In the genomic region with DNA sequence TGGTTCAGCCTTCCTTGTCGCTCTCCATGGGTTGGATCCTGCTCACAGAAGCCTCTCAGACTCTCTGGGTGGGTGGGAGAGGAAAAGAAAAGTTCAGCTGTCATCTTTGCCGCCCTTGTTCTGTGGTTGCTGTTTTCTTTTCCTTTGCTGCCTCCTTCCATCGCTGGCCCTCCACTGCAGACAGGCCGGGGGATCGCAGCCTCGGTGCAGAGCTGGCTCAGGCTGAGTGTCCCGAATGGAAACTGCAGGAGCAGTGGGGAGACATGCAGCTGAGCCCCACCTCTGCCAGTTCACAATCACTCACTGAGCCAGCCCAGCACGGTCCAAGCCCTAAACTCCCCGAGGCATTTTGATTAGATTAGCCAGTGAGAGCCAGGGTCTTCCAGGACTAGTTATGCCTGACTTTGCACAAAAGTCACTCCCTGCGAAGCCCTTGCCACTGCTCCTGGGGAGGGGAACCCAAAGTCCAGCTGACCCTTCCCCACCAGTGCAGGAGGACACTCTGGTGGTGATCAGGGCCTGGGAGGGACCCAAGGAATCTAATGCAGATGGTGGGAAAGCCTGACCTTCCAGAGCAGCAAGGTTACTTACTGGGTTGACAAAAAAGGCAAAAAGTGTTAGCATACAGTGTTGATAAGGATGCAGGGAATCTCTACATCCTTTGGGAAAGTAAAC, we compare ENCODE assay signal across 18 cellular contexts. TPM values are rescaled to one million over a fixed set of nuclear protein-coding genes. Genes with fewer than 3 reads are reported as not detected.
DNase-seq lines count a peak whose midpoint lies in the region; ATAC-seq and TF ChIP-seq lines count a peak whose summit lies in the region.
"Had no signal": no experiment of that assay in that cellular context is flagged by ENCODE, and none has a peak within 500 bp of the region (broad histone marks: within the 10 kb centered on the region; RNA-seq: fewer than 3 reads in every experiment).

No MANE protein-coding gene starts in this region.

- H3K79me2 ChIP-seq in H9 (ENCODE audit: insufficient read depth, low read length) (no peaks in the 10 kb centered on the region), hepatocyte (no peaks in the 10 kb centered on the region), neural progenitor cell (ENCODE audit: low read depth) (no peaks in the 10 kb centered on the region)

- H3K27ac Mint-ChIP-seq in H9 = no peak overlapping the region
- no peak overlapping the region for H3K27ac Mint-ChIP-seq in neural progenitor cell
- H3K27ac Mint-ChIP-seq: B cell had no signal

- H3K36me3 Mint-ChIP-seq in H9 (ENCODE audit: insufficient read depth in 1 of 3, low read depth in 3 of 3) (no peaks in the 10 kb centered on the region; a peak in 1 of 7 replicates), neural progenitor cell (peaks cover 4% of the 10 kb centered on the region)

- peaks cover 20% of the 10 kb centered on the region for H3F3A ChIP-seq in neural progenitor cell (ENCODE audit: low read depth)

- H3K9me3 Mint-ChIP-seq in H9 (peaks cover 2 to 5% of the 10 kb centered on the region in 2 experiments; a peak in 4 of 5 replicates), neural progenitor cell (peaks cover 6% of the 10 kb centered on the region)

- H3K9me3 ChIP-seq in H9 (ENCODE audit: control insufficient read depth, low read depth, low read length) (no peaks in the 10 kb centered on the region), hepatocyte (ENCODE audit: low read depth) (no peaks in the 10 kb centered on the region), neural progenitor cell (ENCODE audit: low read depth) (no peaks in the 10 kb centered on the region), A673 (ENCODE audit: low read depth, low read length, poor library complexity, severe bottlenecking) (peaks cover 4% of the 10 kb centered on the region)

- H3K9ac ChIP-seq in H9 (ENCODE audit: extremely low read depth, insufficient read length, low read length) (no peak overlapping the region), neural progenitor cell (no peak overlapping the region)

- no peaks in the 10 kb centered on the region for H3K9me2 ChIP-seq in hepatocyte (replicated peaks; ENCODE audit: insufficient read depth)

- peaks cover 100% of the 10 kb centered on the region for H3K27me3 Mint-ChIP-seq in H9 (ENCODE audit: low read depth)
- peaks cover 52% of the 10 kb centered on the region for H3K27me3 Mint-ChIP-seq in neural progenitor cell (ENCODE audit: insufficient read depth, low read depth)

- no peak overlapping the region for H2AFZ ChIP-seq in H9 (ENCODE audit: low read length)
- no peak overlapping the region for H2AFZ ChIP-seq in hepatocyte
- no peak overlapping the region for H2AFZ ChIP-seq in neural progenitor cell (replicated peaks)

- H4K20me1 ChIP-seq in H9 (ENCODE audit: control insufficient read depth, insufficient read depth, insufficient read length) (no peaks in the 10 kb centered on the region), hepatocyte (ENCODE audit: insufficient read depth, poor library complexity, severe bottlenecking) (no peaks in the 10 kb centered on the region), neural progenitor cell (ENCODE audit: low read depth) (peaks cover 19% of the 10 kb centered on the region)

- no CpG with 5 or more reads among the region's 10 CpGs for WGBS in H9 (ENCODE audit: extremely low coverage, insufficient read length, low lambda C conversion rate)
- 13% methylated on average over 10 of the region's 10 CpGs for WGBS in hepatocyte (ENCODE audit: low lambda C conversion rate, missing lambda C conversion rate)

- no peak overlapping the region for H2BK120ac ChIP-seq in H9 (ENCODE audit: low read depth, low read length, poor library complexity, severe bottlenecking)

- H2AK5ac ChIP-seq in H9 (ENCODE audit: insufficient read length, low read length) = no peak overlapping the region

- peaks cover 12% of the 10 kb centered on the region for H3K23me2 ChIP-seq in H9 (ENCODE audit: insufficient read length, low read depth, low read length, poor library complexity, severe bottlenecking)

- CTCF ChIA-PET in A673 (lab: Charles Lee) = no interaction called here

- H3K27me3 ChIP-seq in H9 (ENCODE audit: insufficient read depth, low read length) = peaks cover 53% of the 10 kb centered on the region
- H3K27me3 ChIP-seq in hepatocyte = peaks cover 98% of the 10 kb centered on the region
- H3K27me3 ChIP-seq in neural progenitor cell = peaks cover 99% of the 10 kb centered on the region
- H3K27me3 ChIP-seq in A673 (replicated peaks; ENCODE audit: insufficient read depth, low read depth, low read length, poor library complexity) = no peaks in the 10 kb centered on the region

- no peak overlapping the region for H3K27ac ChIP-seq in H9 (ENCODE audit: insufficient read length, low read depth, low read length)
- H3K27ac ChIP-seq in hepatocyte = no peak overlapping the region
- no peak overlapping the region for H3K27ac ChIP-seq in neural progenitor cell
- no peak overlapping the region for H3K27ac ChIP-seq in A673 (ENCODE audit: low read depth, low read length, poor library complexity, severe bottlenecking)

- H3K23ac ChIP-seq in H9 (ENCODE audit: insufficient read length, low read depth, low read length) = no peak overlapping the region

- no peak overlapping the region for H3K56ac ChIP-seq in H9 (ENCODE audit: insufficient read length, low read depth, low read length)

- H3K4me1 Mint-ChIP-seq in H9 = peaks cover 35 to 48% of the 10 kb centered on the region in 2 experiments
- H3K4me1 Mint-ChIP-seq in neural progenitor cell = peaks cover 27% of the 10 kb centered on the region

- H3K4ac ChIP-seq in H9 (ENCODE audit: low read depth, low read length) = no peak overlapping the region

- H4K8ac ChIP-seq in H9 (replicated peaks; ENCODE audit: insufficient read length, low read depth, low read length) = no peak overlapping the region

- ATAC-seq in GM19328 (IDR thresholded peaks at IDR 0.05; ENCODE audit: unreplicated experiment) = no peak
- ATAC-seq: K562, Panc1 had no signal

- H4K91ac ChIP-seq in H9 (ENCODE audit: insufficient read length, low read depth, low read length) = no peak overlapping the region

- H3K4me3 ChIP-seq in hepatocyte (no peak overlapping the region), neural progenitor cell (no peak overlapping the region), A673 (ENCODE audit: low read depth, low read length, poor library complexity, severe bottlenecking) (no peak overlapping the region)
- H3K4me3 ChIP-seq: K562 had no signal

- H4K5ac ChIP-seq in H9 (ENCODE audit: insufficient read length, low read depth, low read length) = no peak overlapping the region

- H3K79me1 ChIP-seq in H9 (ENCODE audit: insufficient read depth, low read depth, low read length, poor library complexity, severe bottlenecking) = no peaks in the 10 kb centered on the region

- no peak overlapping the region for H2BK12ac ChIP-seq in H9 (ENCODE audit: insufficient read length, low read depth, low read length)

- H2BK15ac ChIP-seq in H9 (ENCODE audit: low read depth, low read length) = no peak overlapping the region

- H2BK5ac ChIP-seq in H9 (ENCODE audit: insufficient read length, low read length) = no peak overlapping the region

- H3K18ac ChIP-seq in H9 (ENCODE audit: insufficient read length, low read depth, low read length) = no peak overlapping the region

- no TSS peak for BruUV-seq in A673 (replicated peaks; lab: Mats Ljungman, UMichigan)

- POLR2A ChIA-PET in A673 (lab: Charles Lee; ENCODE audit: low non-redundant PET) = no interaction called here

- H3T11ph ChIP-seq in H9 (ENCODE audit: low read length) = no peak overlapping the region

- H3K4me3 Mint-ChIP-seq in H9 (no peak overlapping the region; a peak in 1 of 5 replicates), neural progenitor cell (no peak overlapping the region)
- H3K4me3 Mint-ChIP-seq: B cell; CD4-positive, alpha-beta memory T cell had no signal

- H3K36me3 ChIP-seq in hepatocyte (replicated peaks; ENCODE audit: insufficient read depth, low read depth) (no peaks in the 10 kb centered on the region), neural progenitor cell (no peaks in the 10 kb centered on the region), A673 (ENCODE audit: insufficient read depth, low read length, poor library complexity, severe bottlenecking) (no peaks in the 10 kb centered on the region)

- H3K4me2 ChIP-seq in H9 (ENCODE audit: insufficient read depth, insufficient read length, low read length) (peak overlapping the region; percentile 44), hepatocyte (no peak overlapping the region), neural progenitor cell (peak overlapping the region; percentile 43)

- intact Hi-C loops in A673 (cut with micrococcal nuclease; ENCODE audit: unreplicated experiment) = loop anchor here (10.0 kb wide), 1 partner anchor 168 kb away; no protein-coding TSS in a partner anchor

- no peak overlapping the region for H2BK20ac ChIP-seq in H9 (ENCODE audit: low read depth, low read length, poor library complexity, severe bottlenecking)

- H3K4me1 ChIP-seq in H9 (ENCODE audit: insufficient read depth, low read length) = no peaks in the 10 kb centered on the region
- H3K4me1 ChIP-seq in hepatocyte (ENCODE audit: insufficient read depth) = peaks cover 11% of the 10 kb centered on the region
- H3K4me1 ChIP-seq in neural progenitor cell = peaks cover 24% of the 10 kb centered on the region
- peaks cover 5% of the 10 kb centered on the region for H3K4me1 ChIP-seq in A673 (ENCODE audit: insufficient read depth, low read length, poor library complexity, severe bottlenecking)

- H3K14ac ChIP-seq in H9 (ENCODE audit: insufficient read depth, low read length) = no peak overlapping the region

- DNase-seq in H9 (peak; percentile 39), astrocyte of the hippocampus (ENCODE audit: low read depth, low spot score) (peak; percentile 26), hepatocyte (ENCODE audit: low spot score) (no peak), neural progenitor cell (ENCODE audit: low spot score) (peak; percentile 56), A673 (ENCODE audit: low spot score) (no peak)
- DNase-seq in stimulated activated CD4-positive, alpha-beta T cell treated with anti-CD3 and anti-CD28 coated beads, Interleukin-12 subunit alpha, Interleukin-12 subunit beta, amount 100 ng/mL, for 4 hours = no peak
- DNase-seq in activated CD4-positive, CD25-positive, alpha-beta regulatory T cell (lab: John Stamatoyannopoulos, UW) = no peak
- DNase-seq: ACHN; CD4-positive, alpha-beta memory T cell; DND-41; NCI-H1092 treated with DMSO at 0.1 percent for 48 hours; NCI-H1694 treated with DMSO at 0.1 percent for 48 hours; NCI-H748 treated with DMSO at 0.1 percent for 48 hours; Right ventricle myocardium superior had no signal

- TF ChIP-seq CTCF in H9 (conservative IDR thresholded peaks at IDR 0.05) (peak; percentile 23; the same call in 1 of the 3 replicates), hepatocyte (IDR thresholded peaks at IDR 0.05; ENCODE audit: poor library complexity) (peak; percentile 19), neural progenitor cell (IDR thresholded peaks at IDR 0.05) (peak; percentile 30), A673 (conservative IDR thresholded peaks at IDR 0.05; ENCODE audit: low read depth, low read length) (no peak)

RNA-seq across cellular contexts. Expression of a gene that starts 14.0 kb away (rescaled TPM):
- not detected in 2 replicates for total RNA-seq in H9 (2021)
- not detected in 2 replicates for total RNA-seq in hepatocyte
- polyA plus RNA-seq in hepatocyte = not detected in 2 replicates
- 0.74 and 1.3 TPM in 2 replicates for total RNA-seq in neural progenitor cell (ENCODE audit: low replicate concordance)
- total RNA-seq in A673 (2021) = 37.0 and 46.1 TPM in 2 replicates
- total RNA-seq: B cell, K562 had no signal
- polyA plus RNA-seq: CD4-positive, alpha-beta memory T cell; K562 had no signal

Comparison
In these comparisons a context has a peak if more than half of its experiments do, and no peak if none do; other contexts are left out.
1. DNase-seq: peak in H9 (single experiment), astrocyte of the hippocampus (single experiment) and neural progenitor cell (single experiment); none in hepatocyte (single experiment), stimulated activated CD4-positive, alpha-beta T cell treated with anti-CD3 and anti-CD28 coated beads, Interleukin-12 subunit alpha, Interleukin-12 subunit beta, amount 100 ng/mL, for 4 hours (single experiment), A673 (single experiment) and activated CD4-positive, CD25-positive, alpha-beta regulatory T cell (0 of 4).
2. RNA of a gene that starts 14.0 kb away (total RNA-seq): 37.0 to 46.1 TPM in A673; 0.74 to 1.3 TPM in neural progenitor cell, not detected in H9 and not detected in hepatocyte; every median in the first group is over 10 times any median in the second.